1 cellular context compared by ENCODE assay signal in genomic region chr20:50798650-50799049, GRCh38.
A peak's percentile ranks its signal among the peaks of the same experiment; 100 is the strongest.
TF ChIP-seq lines count a peak whose summit lies in the region.

No MANE protein-coding gene starts in this region.

TF ChIP-seq in HEK293, 187 proteins besides CTCF, POLR2A, EP300 and RAD21:
- TF ChIP-seq ZNF639 (tag by site-specific recombination; IDR thresholded peaks at IDR 0.05) (0 out of 2 replicates have a peak, but pooled peaks have one; percentile 19), KLF17 (tag by site-specific recombination; IDR thresholded peaks at IDR 0.05) (peak; percentile 67), ZNF600 (tag by site-specific recombination; IDR thresholded peaks at IDR 0.05) (peak; percentile 69), ZNF776 (tag by site-specific recombination; IDR thresholded peaks at IDR 0.05; ENCODE audit: borderline replicate concordance) (no peak), ZNF155 (tag by site-specific recombination; IDR thresholded peaks at IDR 0.05) (no peak), OSR2 (tag by site-specific recombination; IDR thresholded peaks at IDR 0.05) (no peak), ZBTB44 (tag by site-specific recombination; IDR thresholded peaks at IDR 0.05) (no peak), ZBTB21 (tag by site-specific recombination; IDR thresholded peaks at IDR 0.05) (peak; percentile 83), ZNF473 (tag by site-specific recombination; IDR thresholded peaks at IDR 0.05) (no peak), SP2 (tag by site-specific recombination; IDR thresholded peaks at IDR 0.05) (no peak), ZEB2 (tag by site-specific recombination; IDR thresholded peaks at IDR 0.05) (peak; percentile 66; the same call in 1 of the 2 replicates), TCF7L2 (IDR thresholded peaks at IDR 0.05; ENCODE audit: borderline replicate concordance, low read depth, low read length) (no peak), ZNF221 (tag by site-specific recombination; IDR thresholded peaks at IDR 0.05; ENCODE audit: borderline replicate concordance) (no peak), ZNF629 (tag by site-specific recombination; IDR thresholded peaks at IDR 0.05) (peak; percentile 94), ZNF785 (tag by site-specific recombination; IDR thresholded peaks at IDR 0.05) (no peak), INSM2 (tag by site-specific recombination; IDR thresholded peaks at IDR 0.05) (peak; percentile 71), TSHZ1 (tag by site-specific recombination; IDR thresholded peaks at IDR 0.05; ENCODE audit: borderline replicate concordance) (no peak), ZIC2 (tag by site-specific recombination; IDR thresholded peaks at IDR 0.05) (peak; percentile 83), ZBTB20 (tag by site-specific recombination; IDR thresholded peaks at IDR 0.05) (0 out of 2 replicates have a peak, but pooled peaks have one; percentile 17)
- TF ChIP-seq, protein P1, sequence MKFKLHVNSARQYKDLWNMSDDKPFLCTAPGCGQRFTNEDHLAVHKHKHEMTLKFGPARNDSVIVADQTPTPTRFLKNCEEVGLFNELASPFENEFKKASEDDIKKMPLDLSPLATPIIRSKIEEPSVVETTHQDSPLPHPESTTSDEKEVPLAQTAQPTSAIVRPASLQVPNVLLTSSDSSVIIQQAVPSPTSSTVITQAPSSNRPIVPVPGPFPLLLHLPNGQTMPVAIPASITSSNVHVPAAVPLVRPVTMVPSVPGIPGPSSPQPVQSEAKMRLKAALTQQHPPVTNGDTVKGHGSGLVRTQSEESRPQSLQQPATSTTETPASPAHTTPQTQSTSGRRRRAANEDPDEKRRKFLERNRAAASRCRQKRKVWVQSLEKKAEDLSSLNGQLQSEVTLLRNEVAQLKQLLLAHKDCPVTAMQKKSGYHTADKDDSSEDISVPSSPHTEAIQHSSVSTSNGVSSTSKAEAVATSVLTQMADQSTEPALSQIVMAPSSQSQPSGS (tag by site-specific recombination; IDR thresholded peaks at IDR 0.05; ENCODE audit: low read depth), result peak; percentile 86
